17 cellular contexts compared by ENCODE assay signal in the genomic region with DNA sequence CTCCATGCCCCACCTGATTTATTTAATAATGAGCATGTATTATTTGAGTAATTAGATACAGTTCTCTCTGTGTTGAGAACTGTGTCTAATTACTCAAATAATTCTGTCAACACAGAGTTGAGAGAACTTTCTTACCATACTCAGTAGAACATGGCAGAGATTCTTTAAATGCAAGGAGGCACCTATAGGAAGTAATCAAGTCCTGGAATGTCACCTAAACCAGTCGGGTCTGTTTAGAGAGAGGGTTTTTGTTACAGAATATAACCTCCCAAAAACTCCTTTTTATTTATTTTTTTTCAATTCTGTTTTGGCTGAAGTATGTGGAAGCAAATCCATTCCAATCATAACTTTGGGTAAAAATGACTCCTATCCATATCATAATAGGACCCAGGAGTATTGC. TPM values are rescaled to one million over a fixed set of nuclear protein-coding genes. Genes with fewer than 3 reads are reported as not detected.
A peak's percentile ranks its signal among the peaks of the same experiment; 100 is the strongest.
DNase-seq lines count a peak whose midpoint lies in the region; ATAC-seq and TF ChIP-seq lines count a peak whose summit lies in the region.
"Had no signal": no experiment of that assay in that cellular context is flagged by ENCODE, and none has a peak within 500 bp of the region (broad histone marks: within the 10 kb centered on the region; RNA-seq: fewer than 3 reads in every experiment).

No MANE protein-coding gene starts in this region.

- DNase-seq in WTC11 (ENCODE audit: low spot score), result no peak
- DNase-seq in iPS DF 4.7 (ENCODE audit: extremely low read depth, low spot score), result peak; percentile 19
- DNase-seq in stromal cell of bone marrow (ENCODE audit: low read depth), result peak; percentile 3
- no peak for DNase-seq in osteocyte (ENCODE audit: extremely low spot score, unreplicated experiment)
- DNase-seq in activated naive CD4-positive, alpha-beta T cell treated with anti-CD3 and anti-CD28 coated beads for 36 hours, result no peak
- no peak for DNase-seq in ACHN
- DNase-seq: CD8-positive, alpha-beta T cell; COR-L47; DMS153; DMS79 treated with DMSO at 0.1 percent for 48 hours; EL; GDM1; H9 had no signal

- no peak for TF ChIP-seq EP300 in Ishikawa (IDR thresholded peaks at IDR 0.05; ENCODE audit: borderline replicate concordance)

- POLR2A ChIA-PET in WTC11 (lab: Charles Lee), result no interaction called here

- no peak overlapping the region for H3K27ac Mint-ChIP-seq in WTC11
- no peak overlapping the region for H3K27ac Mint-ChIP-seq in osteocyte (ENCODE audit: unreplicated experiment)
- no peak overlapping the region for H3K27ac Mint-ChIP-seq in activated naive CD4-positive, alpha-beta T cell treated with anti-CD3 and anti-CD28 coated beads for 36 hours
- H3K27ac Mint-ChIP-seq: CD14-positive monocyte; CD8-positive, alpha-beta T cell had no signal

- TF ChIP-seq CTCF in WTC11 (IDR thresholded peaks at IDR 0.05), result no peak
- no peak for TF ChIP-seq CTCF in osteocyte (IDR thresholded peaks at IDR 0.05)

- intact Hi-C loops in activated naive CD4-positive, alpha-beta T cell treated with anti-CD3 and anti-CD28 coated beads for 36 hours (cut with micrococcal nuclease), result no loop called here

- in situ Hi-C loops in ACHN (cut with HindIII; ENCODE audit: low pct_ligation_motif_present, low pct_unique_long_range_greater_than_20kb, low sequenced_read_pairs), result no loop called here

- H3K36me3 Mint-ChIP-seq in WTC11, result no peaks in the 10 kb centered on the region
- no peaks in the 10 kb centered on the region for H3K36me3 Mint-ChIP-seq in osteocyte (ENCODE audit: unreplicated experiment)
- no peaks in the 10 kb centered on the region for H3K36me3 Mint-ChIP-seq in activated naive CD4-positive, alpha-beta T cell treated with anti-CD3 and anti-CD28 coated beads for 36 hours (ENCODE audit: low read depth)
- H3K36me3 Mint-ChIP-seq: CD14-positive monocyte; CD8-positive, alpha-beta T cell had no signal

- peaks cover 7% of the 10 kb centered on the region; the same call in 1 of the 2 replicates for H3K4me1 Mint-ChIP-seq in WTC11
- peaks cover 3% of the 10 kb centered on the region for H3K4me1 Mint-ChIP-seq in osteocyte (ENCODE audit: unreplicated experiment)
- no peaks in the 10 kb centered on the region for H3K4me1 Mint-ChIP-seq in activated naive CD4-positive, alpha-beta T cell treated with anti-CD3 and anti-CD28 coated beads for 36 hours (ENCODE audit: low read depth)
- H3K4me1 Mint-ChIP-seq: CD14-positive monocyte had no signal

- H3K4me3 Mint-ChIP-seq in WTC11 (no peak overlapping the region), osteocyte (ENCODE audit: unreplicated experiment) (no peak overlapping the region)
- no peak overlapping the region for H3K4me3 Mint-ChIP-seq in activated naive CD4-positive, alpha-beta T cell treated with anti-CD3 and anti-CD28 coated beads for 36 hours
- H3K4me3 Mint-ChIP-seq: CD14-positive monocyte; CD8-positive, alpha-beta T cell; H9 had no signal

- peak; percentile 52 for ATAC-seq in WTC11
- ATAC-seq: A549; CD8-positive, alpha-beta T cell; K562 had no signal

- peaks cover 3% of the 10 kb centered on the region for H3K9me3 Mint-ChIP-seq in WTC11
- H3K9me3 Mint-ChIP-seq in osteocyte (ENCODE audit: unreplicated experiment), result no peaks in the 10 kb centered on the region
- no peaks in the 10 kb centered on the region for H3K9me3 Mint-ChIP-seq in activated naive CD4-positive, alpha-beta T cell treated with anti-CD3 and anti-CD28 coated beads for 36 hours
- H3K9me3 Mint-ChIP-seq: CD8-positive, alpha-beta T cell; H9 had no signal

- no peak for TF ChIP-seq RAD21 in Ishikawa (IDR thresholded peaks at IDR 0.05; ENCODE audit: low read depth)

- CTCF ChIA-PET in WTC11 (lab: Charles Lee), result interaction anchor here (1.1 kb wide), 1 partner anchor 173 kb away, joined by 3 read pairs; no protein-coding TSS in a partner anchor
- CTCF ChIA-PET in activated naive CD4-positive, alpha-beta T cell treated with anti-CD3 and anti-CD28 coated beads for 36 hours (lab: Charles Lee), result no interaction called here

- H3K27me3 Mint-ChIP-seq in WTC11 (ENCODE audit: low read depth), result 0 out of 2 replicates have a peak, but pooled peaks cover 2% of the 10 kb centered on the region
- H3K27me3 Mint-ChIP-seq in osteocyte (ENCODE audit: unreplicated experiment), result peaks cover 7% of the 10 kb centered on the region
- no peaks in the 10 kb centered on the region for H3K27me3 Mint-ChIP-seq in activated naive CD4-positive, alpha-beta T cell treated with anti-CD3 and anti-CD28 coated beads for 36 hours (ENCODE audit: low read depth)

TF ChIP-seq in Ishikawa, 13 proteins besides CTCF, POLR2A, EP300 and RAD21:
- TF ChIP-seq TEAD4 (IDR thresholded peaks at IDR 0.05), result peak; percentile 86
- no peak for TF ChIP-seq ZBTB7A (IDR thresholded peaks at IDR 0.05; ENCODE audit: low read depth)
- TF ChIP-seq, protein P1, sequence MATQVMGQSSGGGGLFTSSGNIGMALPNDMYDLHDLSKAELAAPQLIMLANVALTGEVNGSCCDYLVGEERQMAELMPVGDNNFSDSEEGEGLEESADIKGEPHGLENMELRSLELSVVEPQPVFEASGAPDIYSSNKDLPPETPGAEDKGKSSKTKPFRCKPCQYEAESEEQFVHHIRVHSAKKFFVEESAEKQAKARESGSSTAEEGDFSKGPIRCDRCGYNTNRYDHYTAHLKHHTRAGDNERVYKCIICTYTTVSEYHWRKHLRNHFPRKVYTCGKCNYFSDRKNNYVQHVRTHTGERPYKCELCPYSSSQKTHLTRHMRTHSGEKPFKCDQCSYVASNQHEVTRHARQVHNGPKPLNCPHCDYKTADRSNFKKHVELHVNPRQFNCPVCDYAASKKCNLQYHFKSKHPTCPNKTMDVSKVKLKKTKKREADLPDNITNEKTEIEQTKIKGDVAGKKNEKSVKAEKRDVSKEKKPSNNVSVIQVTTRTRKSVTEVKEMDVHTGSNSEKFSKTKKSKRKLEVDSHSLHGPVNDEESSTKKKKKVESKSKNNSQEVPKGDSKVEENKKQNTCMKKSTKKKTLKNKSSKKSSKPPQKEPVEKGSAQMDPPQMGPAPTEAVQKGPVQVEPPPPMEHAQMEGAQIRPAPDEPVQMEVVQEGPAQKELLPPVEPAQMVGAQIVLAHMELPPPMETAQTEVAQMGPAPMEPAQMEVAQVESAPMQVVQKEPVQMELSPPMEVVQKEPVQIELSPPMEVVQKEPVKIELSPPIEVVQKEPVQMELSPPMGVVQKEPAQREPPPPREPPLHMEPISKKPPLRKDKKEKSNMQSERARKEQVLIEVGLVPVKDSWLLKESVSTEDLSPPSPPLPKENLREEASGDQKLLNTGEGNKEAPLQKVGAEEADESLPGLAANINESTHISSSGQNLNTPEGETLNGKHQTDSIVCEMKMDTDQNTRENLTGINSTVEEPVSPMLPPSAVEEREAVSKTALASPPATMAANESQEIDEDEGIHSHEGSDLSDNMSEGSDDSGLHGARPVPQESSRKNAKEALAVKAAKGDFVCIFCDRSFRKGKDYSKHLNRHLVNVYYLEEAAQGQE (IDR thresholded peaks at IDR 0.05; ENCODE audit: low read depth), result no peak
- no peak for TF ChIP-seq MAX (IDR thresholded peaks at IDR 0.05)
- no peak for TF ChIP-seq NFIC (IDR thresholded peaks at IDR 0.05)

TF ChIP-seq in WTC11, 78 proteins besides CTCF, POLR2A, EP300 and RAD21:
- TF ChIP-seq, protein P2, sequence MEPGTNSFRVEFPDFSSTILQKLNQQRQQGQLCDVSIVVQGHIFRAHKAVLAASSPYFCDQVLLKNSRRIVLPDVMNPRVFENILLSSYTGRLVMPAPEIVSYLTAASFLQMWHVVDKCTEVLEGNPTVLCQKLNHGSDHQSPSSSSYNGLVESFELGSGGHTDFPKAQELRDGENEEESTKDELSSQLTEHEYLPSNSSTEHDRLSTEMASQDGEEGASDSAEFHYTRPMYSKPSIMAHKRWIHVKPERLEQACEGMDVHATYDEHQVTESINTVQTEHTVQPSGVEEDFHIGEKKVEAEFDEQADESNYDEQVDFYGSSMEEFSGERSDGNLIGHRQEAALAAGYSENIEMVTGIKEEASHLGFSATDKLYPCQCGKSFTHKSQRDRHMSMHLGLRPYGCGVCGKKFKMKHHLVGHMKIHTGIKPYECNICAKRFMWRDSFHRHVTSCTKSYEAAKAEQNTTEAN (CRISPR knock-in tag; IDR thresholded peaks at IDR 0.05), result no peak

RNA-seq across cellular contexts. Expression of gene CIT, which starts 37.5 kb away (rescaled TPM):
- total RNA-seq in WTC11 (2021) (61.6 to 65.4 TPM (median 62.0 TPM) in 3 replicates), osteocyte (9.7 and 10.2 TPM in 2 replicates)
- total RNA-seq in activated naive CD4-positive, alpha-beta T cell treated with anti-CD3 and anti-CD28 coated beads for 36 hours, result 10 to 100 TPM; 78.6 to 78.8 TPM

Comparison
In these comparisons a context has a peak if more than half of its experiments do, and no peak if none do; other contexts are left out.
1. DNase-seq: peak in iPS DF 4.7 (single experiment) and stromal cell of bone marrow (single experiment); none in WTC11 (single experiment), osteocyte (single experiment), activated naive CD4-positive, alpha-beta T cell treated with anti-CD3 and anti-CD28 coated beads for 36 hours (single experiment) and ACHN (single experiment).